In the genomic region with DNA sequence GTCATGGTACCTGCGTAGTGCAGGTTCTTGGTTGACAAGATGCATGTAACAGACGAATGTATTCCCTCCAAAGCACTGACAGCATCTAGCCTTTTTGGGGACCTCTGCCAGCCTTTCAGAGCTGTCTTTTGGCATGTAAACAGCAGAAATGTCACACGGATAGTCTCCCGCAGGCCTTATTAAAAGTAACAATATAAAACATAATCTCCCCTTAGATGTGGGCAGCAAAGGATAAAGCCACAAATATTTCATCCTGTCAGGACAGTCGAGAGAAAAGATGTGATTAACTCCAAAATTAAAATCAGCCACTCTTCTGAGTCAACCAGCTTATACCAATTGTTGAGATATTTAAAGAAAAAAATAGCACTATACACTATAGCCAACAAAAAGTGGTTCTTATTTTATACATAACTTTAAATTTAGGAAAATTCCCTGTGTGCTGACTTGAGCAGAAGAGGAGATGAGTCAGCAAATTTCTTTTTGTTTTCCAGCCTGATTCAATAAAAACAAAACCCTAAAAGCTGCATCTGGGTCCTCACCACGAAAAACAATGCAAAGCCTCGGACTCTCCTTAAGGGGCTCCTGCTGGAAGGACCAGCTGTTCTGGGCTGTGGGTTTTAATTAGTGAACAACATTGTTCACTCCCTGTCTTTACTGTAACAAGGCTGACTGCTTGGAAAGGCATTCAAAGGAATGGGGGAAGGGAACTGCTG, we compare ENCODE assay signal across 13 cellular contexts.
DNase-seq lines count a peak whose midpoint lies in the region; ATAC-seq and TF ChIP-seq lines count a peak whose summit lies in the region.
"Had no signal": no experiment of that assay in that cellular context is flagged by ENCODE, and none has a peak within 500 bp of the region (broad histone marks: within the 10 kb centered on the region; RNA-seq: fewer than 3 reads in every experiment).

No MANE protein-coding gene starts in this region.

- H3K36me3 ChIP-seq in GM23338 (ENCODE audit: insufficient read depth): peaks cover 7% of the 10 kb centered on the region
- H3K36me3 ChIP-seq: pancreas, Peyer's patch had no signal

- no peak overlapping the region for H3K4me3 ChIP-seq in GM23338
- H3K4me3 ChIP-seq: pancreas, Peyer's patch had no signal

- H4K20me1 ChIP-seq in GM23338 (replicated peaks; ENCODE audit: insufficient read depth): no peaks in the 10 kb centered on the region

- intact Hi-C loops in sciatic nerve (cut with DNase I): no loop called here

- 0 out of 2 replicates have a peak, but pooled peaks cover 12% of the 10 kb centered on the region for H3K9me2 ChIP-seq in GM23338 (ENCODE audit: insufficient read depth)

- TF ChIP-seq CTCF in GM23338 (conservative IDR thresholded peaks at IDR 0.05; ENCODE audit: low read depth in 2 of 2): no peak

- H3K4me3 Mint-ChIP-seq in GM23338: no peak overlapping the region
- no peak overlapping the region for H3K4me3 Mint-ChIP-seq in activated CD8-positive, alpha-beta memory T cell treated with anti-CD3 and anti-CD28 coated beads, Interleukin-2, amount 10 ng/mL, durations not matched to agents 7 days and 5 days

- no peak overlapping the region for H3K4me2 ChIP-seq in GM23338

- H3K36me3 Mint-ChIP-seq in GM23338 (ENCODE audit: low read depth): peaks cover 22% of the 10 kb centered on the region
- H3K36me3 Mint-ChIP-seq in activated CD8-positive, alpha-beta memory T cell treated with anti-CD3 and anti-CD28 coated beads, Interleukin-2, amount 10 ng/mL, durations not matched to agents 7 days and 5 days: no peaks in the 10 kb centered on the region

- H3K27me3 Mint-ChIP-seq in GM23338 (ENCODE audit: insufficient read depth, low read depth, poor library complexity): peaks cover 5% of the 10 kb centered on the region
- H3K27me3 Mint-ChIP-seq in activated CD8-positive, alpha-beta memory T cell treated with anti-CD3 and anti-CD28 coated beads, Interleukin-2, amount 10 ng/mL, durations not matched to agents 7 days and 5 days: no peaks in the 10 kb centered on the region

- H3K27ac Mint-ChIP-seq in GM23338: peak overlapping the region; percentile 81
- H3K27ac Mint-ChIP-seq in activated CD8-positive, alpha-beta memory T cell treated with anti-CD3 and anti-CD28 coated beads, Interleukin-2, amount 10 ng/mL, durations not matched to agents 7 days and 5 days: no peak overlapping the region

- ATAC-seq in GM23338 (peak; percentile 54; the same call in 2 of the 3 replicates), sciatic nerve (peak; percentile 46)
- no peak for ATAC-seq in activated CD8-positive, alpha-beta memory T cell treated with anti-CD3 and anti-CD28 coated beads, Interleukin-2, amount 10 ng/mL, durations not matched to agents 7 days and 5 days

- peaks cover 20% of the 10 kb centered on the region for H3K9me3 Mint-ChIP-seq in GM23338
- peaks cover 5% of the 10 kb centered on the region for H3K9me3 Mint-ChIP-seq in activated CD8-positive, alpha-beta memory T cell treated with anti-CD3 and anti-CD28 coated beads, Interleukin-2, amount 10 ng/mL, durations not matched to agents 7 days and 5 days (ENCODE audit: low read depth)

- H3K27ac ChIP-seq in GM23338 (ENCODE audit: low read depth): no peak overlapping the region
- H3K27ac ChIP-seq: pancreas, Peyer's patch had no signal

- H3K4me1 ChIP-seq in GM23338 (ENCODE audit: insufficient read depth): peaks cover 13% of the 10 kb centered on the region
- H3K4me1 ChIP-seq: pancreas, Peyer's patch had no signal

- DNase-seq in GM23338 (ENCODE audit: low spot score): no peak
- DNase-seq in SW480 (ENCODE audit: low spot score): peak; percentile 22
- DNase-seq in fibroblast of peridontal ligament (ENCODE audit: extremely low read depth): peak; percentile 94
- no peak for DNase-seq in sciatic nerve (ENCODE audit: low spot score)
- no peak for DNase-seq in activated CD8-positive, alpha-beta memory T cell treated with anti-CD3 and anti-CD28 coated beads, Interleukin-2, amount 10 ng/mL, durations not matched to agents 7 days and 5 days
- DNase-seq in NCI-H2227 (lab: John Stamatoyannopoulos, UW; ENCODE audit: unreplicated experiment): no peak
- no peak for DNase-seq in NCI-H526 (lab: John Stamatoyannopoulos, UW)
- DNase-seq in AML-193 (lab: John Stamatoyannopoulos, UW): no peak
- DNase-seq: activated gamma-delta T cell treated with Interleukin-2 at 50 U/mL for 16 hours, DMS79 treated with DMSO at 0.1 percent for 48 hours, NCI-H1694, pancreas, Peyer's patch had no signal

- peak overlapping the region; percentile 78 for H2AFZ ChIP-seq in GM23338

- CTCF ChIA-PET in activated CD8-positive, alpha-beta memory T cell treated with anti-CD3 and anti-CD28 coated beads, Interleukin-2, amount 10 ng/mL, durations not matched to agents 7 days and 5 days (lab: Charles Lee): no interaction called here

- H3F3A ChIP-seq in GM23338 (replicated peaks; ENCODE audit: low read depth): peaks cover 7% of the 10 kb centered on the region

- peaks cover 3% of the 10 kb centered on the region for H3K4me1 Mint-ChIP-seq in GM23338
- H3K4me1 Mint-ChIP-seq in activated CD8-positive, alpha-beta memory T cell treated with anti-CD3 and anti-CD28 coated beads, Interleukin-2, amount 10 ng/mL, durations not matched to agents 7 days and 5 days: no peaks in the 10 kb centered on the region

- H3K79me2 ChIP-seq in GM23338 (replicated peaks; ENCODE audit: insufficient read depth): no peaks in the 10 kb centered on the region

- H3K27me3 ChIP-seq in GM23338 (ENCODE audit: insufficient read depth): no peaks in the 10 kb centered on the region
- H3K27me3 ChIP-seq: pancreas, Peyer's patch had no signal

TF ChIP-seq in GM23338, 12 proteins besides CTCF, POLR2A, EP300 and RAD21 (continues in another document):
- no peak for TF ChIP-seq JUNB (IDR thresholded peaks at IDR 0.05; ENCODE audit: unreplicated experiment)
- TF ChIP-seq EZH2phosphoT487 (IDR thresholded peaks at IDR 0.05; ENCODE audit: unreplicated experiment): no peak
- no peak for TF ChIP-seq ZNF331 (CRISPR knock-in tag; IDR thresholded peaks at IDR 0.05; ENCODE audit: low read depth)
- TF ChIP-seq CREB1 (CRISPR knock-in tag; IDR thresholded peaks at IDR 0.05; ENCODE audit: low read depth): no peak
- TF ChIP-seq REST (IDR thresholded peaks at IDR 0.05; ENCODE audit: unreplicated experiment): no peak

Comparison
In these comparisons a context has a peak if more than half of its experiments do, and no peak if none do; other contexts are left out.
1. DNase-seq: peak in SW480 (single experiment) and fibroblast of peridontal ligament (single experiment); none in GM23338 (single experiment), sciatic nerve (single experiment), activated CD8-positive, alpha-beta memory T cell treated with anti-CD3 and anti-CD28 coated beads, Interleukin-2, amount 10 ng/mL, durations not matched to agents 7 days and 5 days (single experiment), NCI-H2227 (single experiment), NCI-H526 (0 of 2) and AML-193 (0 of 2).